20 cellular contexts compared by ENCODE assay signal in the genomic region with DNA sequence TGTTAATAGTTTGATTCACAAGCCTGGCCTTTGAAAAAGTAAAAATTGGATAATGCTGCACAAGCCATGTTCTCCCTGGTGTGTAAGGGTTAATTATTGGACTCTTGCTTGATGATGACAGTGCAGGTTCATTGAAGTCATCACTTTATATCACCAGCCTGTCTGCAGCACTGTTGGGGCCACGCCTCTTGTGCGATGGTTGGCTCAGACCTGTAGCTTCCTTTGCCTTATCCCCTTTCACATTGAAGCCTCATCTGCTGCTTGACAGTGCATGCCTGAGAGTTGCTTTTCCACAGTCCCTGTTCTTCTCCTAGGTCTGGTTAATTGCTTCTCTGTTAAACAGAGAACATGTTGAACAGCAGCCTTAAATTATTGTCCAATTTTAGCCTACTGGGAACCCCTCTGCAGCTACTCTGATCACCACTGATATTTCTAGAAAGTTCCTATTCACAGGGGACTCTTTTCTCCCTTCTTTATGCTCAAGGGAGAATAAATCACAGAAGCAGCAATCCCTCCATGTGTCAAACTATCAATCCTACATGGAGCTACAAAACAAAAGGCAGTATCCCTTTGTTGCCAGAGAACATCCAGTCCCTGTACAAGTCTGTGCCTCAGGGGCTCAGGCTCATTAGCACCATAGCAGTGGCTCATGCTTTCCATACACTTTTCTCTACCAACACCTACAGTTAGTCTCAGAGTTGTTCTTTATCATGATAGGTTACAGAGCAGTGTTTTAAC.
DNase-seq lines count a peak whose midpoint lies in the region; ATAC-seq, FAIRE-seq and TF ChIP-seq lines count a peak whose summit lies in the region.
"Had no signal": no experiment of that assay in that cellular context is flagged by ENCODE, and none has a peak within 500 bp of the region (broad histone marks: within the 10 kb centered on the region; RNA-seq: fewer than 3 reads in every experiment).

No MANE protein-coding gene starts in this region.

- peaks cover 3% of the 10 kb centered on the region for H3K9me3 Mint-ChIP-seq in activated naive CD8-positive, alpha-beta T cell treated with anti-CD3 and anti-CD28 coated beads, Interleukin-2, amount 50 U/mL, for 24 hours
- H3K9me3 Mint-ChIP-seq in activated naive CD8-positive, alpha-beta T cell treated with anti-CD3 and anti-CD28 coated beads for 36 hours = peaks cover 2% of the 10 kb centered on the region
- peaks cover 59% of the 10 kb centered on the region for H3K9me3 Mint-ChIP-seq in WTC11

- H3K36me3 Mint-ChIP-seq in activated naive CD8-positive, alpha-beta T cell treated with anti-CD3 and anti-CD28 coated beads, Interleukin-2, amount 50 U/mL, for 24 hours (ENCODE audit: low read depth) = no peaks in the 10 kb centered on the region
- H3K36me3 Mint-ChIP-seq in activated naive CD8-positive, alpha-beta T cell treated with anti-CD3 and anti-CD28 coated beads for 36 hours = no peaks in the 10 kb centered on the region
- H3K36me3 Mint-ChIP-seq in WTC11 = peaks cover 40% of the 10 kb centered on the region

- POLR2A ChIA-PET in WTC11 (lab: Charles Lee) = interaction anchor here (1.3 kb wide), 1 partner anchor 11 kb away, joined by 6 read pairs; no protein-coding TSS in a partner anchor

- TF ChIP-seq CTCF in WTC11 (IDR thresholded peaks at IDR 0.05) = no peak

- peaks cover 9% of the 10 kb centered on the region for H3K4me1 Mint-ChIP-seq in activated naive CD8-positive, alpha-beta T cell treated with anti-CD3 and anti-CD28 coated beads, Interleukin-2, amount 50 U/mL, for 24 hours
- H3K4me1 Mint-ChIP-seq in activated naive CD8-positive, alpha-beta T cell treated with anti-CD3 and anti-CD28 coated beads for 36 hours = no peaks in the 10 kb centered on the region
- H3K4me1 Mint-ChIP-seq in WTC11 = peaks cover 36% of the 10 kb centered on the region

- FAIRE-seq in urothelium cell line (lab: Jason Lieb, UNC) = peak; percentile 92
- FAIRE-seq: A204.1, K562 had no signal

- CTCF ChIA-PET in WTC11 (lab: Charles Lee) = interaction anchor here (0.9 kb wide), 1 partner anchor 38 kb away, joined by 4 read pairs; no protein-coding TSS in a partner anchor

- no peak for DNase-seq in activated naive CD8-positive, alpha-beta T cell treated with anti-CD3 and anti-CD28 coated beads, Interleukin-2, amount 50 U/mL, for 24 hours
- no peak for DNase-seq in activated naive CD8-positive, alpha-beta T cell treated with anti-CD3 and anti-CD28 coated beads for 36 hours
- DNase-seq in WTC11 (ENCODE audit: low spot score) (no peak), left kidney (ENCODE audit: low read depth, low spot score) (peak; percentile 37), urothelium cell line (ENCODE audit: low spot score) (peak; percentile 42)
- DNase-seq: BE2C; Caco-2; CD4-positive, alpha-beta T cell; GDM1; NCI-H1105; NCI-H2081; NCI-H2171 treated with DMSO at 0.1 percent for 48 hours; NCI-H446 treated with DMSO at 0.1 percent for 48 hours; NCI-H69; OCI-M1; SHP77 had no signal

- peaks cover 7% of the 10 kb centered on the region for H3K27me3 Mint-ChIP-seq in activated naive CD8-positive, alpha-beta T cell treated with anti-CD3 and anti-CD28 coated beads, Interleukin-2, amount 50 U/mL, for 24 hours
- H3K27me3 Mint-ChIP-seq in activated naive CD8-positive, alpha-beta T cell treated with anti-CD3 and anti-CD28 coated beads for 36 hours = peaks cover 7% of the 10 kb centered on the region
- H3K27me3 Mint-ChIP-seq in WTC11 (ENCODE audit: low read depth) = no peaks in the 10 kb centered on the region; the same call in 1 of the 2 replicates
- H3K27me3 Mint-ChIP-seq: CD4-positive, alpha-beta T cell had no signal

- no peak overlapping the region for H3K4me3 Mint-ChIP-seq in activated naive CD8-positive, alpha-beta T cell treated with anti-CD3 and anti-CD28 coated beads, Interleukin-2, amount 50 U/mL, for 24 hours
- H3K4me3 Mint-ChIP-seq in activated naive CD8-positive, alpha-beta T cell treated with anti-CD3 and anti-CD28 coated beads for 36 hours = no peak overlapping the region
- H3K4me3 Mint-ChIP-seq in WTC11 = no peak overlapping the region
- H3K4me3 Mint-ChIP-seq: CD4-positive, alpha-beta T cell had no signal

- no peak overlapping the region for H3K27ac Mint-ChIP-seq in activated naive CD8-positive, alpha-beta T cell treated with anti-CD3 and anti-CD28 coated beads, Interleukin-2, amount 50 U/mL, for 24 hours
- H3K27ac Mint-ChIP-seq in activated naive CD8-positive, alpha-beta T cell treated with anti-CD3 and anti-CD28 coated beads for 36 hours = no peak overlapping the region
- H3K27ac Mint-ChIP-seq in WTC11 = no peak overlapping the region; the same call in 1 of the 2 replicates
- H3K27ac Mint-ChIP-seq: CD4-positive, alpha-beta T cell had no signal

- peak; percentile 30 for ATAC-seq in activated naive CD8-positive, alpha-beta T cell treated with anti-CD3 and anti-CD28 coated beads, Interleukin-2, amount 50 U/mL, for 24 hours
- peak; percentile 39 for ATAC-seq in WTC11
- no peak for ATAC-seq in GM19035 (IDR thresholded peaks at IDR 0.05; ENCODE audit: unreplicated experiment)
- ATAC-seq in GM18861 (IDR thresholded peaks at IDR 0.05; ENCODE audit: unreplicated experiment) = no peak
- ATAC-seq: K562 had no signal

TF ChIP-seq in WTC11, 78 proteins besides CTCF, POLR2A, EP300 and RAD21:
- TF ChIP-seq ZNF671 (CRISPR knock-in tag; IDR thresholded peaks at IDR 0.05) (no peak), ETV6 (CRISPR knock-in tag; IDR thresholded peaks at IDR 0.05) (no peak), SMAD3 (CRISPR knock-in tag; IDR thresholded peaks at IDR 0.05; ENCODE audit: borderline replicate concordance) (no peak), EMX1 (CRISPR knock-in tag; IDR thresholded peaks at IDR 0.05) (no peak), JAZF1 (CRISPR knock-in tag; IDR thresholded peaks at IDR 0.05) (no peak), RELA (CRISPR knock-in tag; IDR thresholded peaks at IDR 0.05; ENCODE audit: borderline replicate concordance) (no peak), TP53 (CRISPR knock-in tag; IDR thresholded peaks at IDR 0.05) (no peak), ESRRA (CRISPR knock-in tag; IDR thresholded peaks at IDR 0.05; ENCODE audit: borderline replicate concordance) (no peak), GRHL2 (CRISPR knock-in tag; IDR thresholded peaks at IDR 0.05; ENCODE audit: insufficient replicate concordance, severe bottlenecking) (no peak), ELF4 (CRISPR knock-in tag; IDR thresholded peaks at IDR 0.05; ENCODE audit: low read depth) (no peak)
- TF ChIP-seq, protein P1, sequence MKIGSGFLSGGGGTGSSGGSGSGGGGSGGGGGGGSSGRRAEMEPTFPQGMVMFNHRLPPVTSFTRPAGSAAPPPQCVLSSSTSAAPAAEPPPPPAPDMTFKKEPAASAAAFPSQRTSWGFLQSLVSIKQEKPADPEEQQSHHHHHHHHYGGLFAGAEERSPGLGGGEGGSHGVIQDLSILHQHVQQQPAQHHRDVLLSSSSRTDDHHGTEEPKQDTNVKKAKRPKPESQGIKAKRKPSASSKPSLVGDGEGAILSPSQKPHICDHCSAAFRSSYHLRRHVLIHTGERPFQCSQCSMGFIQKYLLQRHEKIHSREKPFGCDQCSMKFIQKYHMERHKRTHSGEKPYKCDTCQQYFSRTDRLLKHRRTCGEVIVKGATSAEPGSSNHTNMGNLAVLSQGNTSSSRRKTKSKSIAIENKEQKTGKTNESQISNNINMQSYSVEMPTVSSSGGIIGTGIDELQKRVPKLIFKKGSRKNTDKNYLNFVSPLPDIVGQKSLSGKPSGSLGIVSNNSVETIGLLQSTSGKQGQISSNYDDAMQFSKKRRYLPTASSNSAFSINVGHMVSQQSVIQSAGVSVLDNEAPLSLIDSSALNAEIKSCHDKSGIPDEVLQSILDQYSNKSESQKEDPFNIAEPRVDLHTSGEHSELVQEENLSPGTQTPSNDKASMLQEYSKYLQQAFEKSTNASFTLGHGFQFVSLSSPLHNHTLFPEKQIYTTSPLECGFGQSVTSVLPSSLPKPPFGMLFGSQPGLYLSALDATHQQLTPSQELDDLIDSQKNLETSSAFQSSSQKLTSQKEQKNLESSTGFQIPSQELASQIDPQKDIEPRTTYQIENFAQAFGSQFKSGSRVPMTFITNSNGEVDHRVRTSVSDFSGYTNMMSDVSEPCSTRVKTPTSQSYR (CRISPR knock-in tag; IDR thresholded peaks at IDR 0.05) = no peak
- TF ChIP-seq, protein P2, sequence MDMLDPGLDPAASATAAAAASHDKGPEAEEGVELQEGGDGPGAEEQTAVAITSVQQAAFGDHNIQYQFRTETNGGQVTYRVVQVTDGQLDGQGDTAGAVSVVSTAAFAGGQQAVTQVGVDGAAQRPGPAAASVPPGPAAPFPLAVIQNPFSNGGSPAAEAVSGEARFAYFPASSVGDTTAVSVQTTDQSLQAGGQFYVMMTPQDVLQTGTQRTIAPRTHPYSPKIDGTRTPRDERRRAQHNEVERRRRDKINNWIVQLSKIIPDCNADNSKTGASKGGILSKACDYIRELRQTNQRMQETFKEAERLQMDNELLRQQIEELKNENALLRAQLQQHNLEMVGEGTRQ (CRISPR knock-in tag; IDR thresholded peaks at IDR 0.05) = no peak
- TF ChIP-seq, protein P3, sequence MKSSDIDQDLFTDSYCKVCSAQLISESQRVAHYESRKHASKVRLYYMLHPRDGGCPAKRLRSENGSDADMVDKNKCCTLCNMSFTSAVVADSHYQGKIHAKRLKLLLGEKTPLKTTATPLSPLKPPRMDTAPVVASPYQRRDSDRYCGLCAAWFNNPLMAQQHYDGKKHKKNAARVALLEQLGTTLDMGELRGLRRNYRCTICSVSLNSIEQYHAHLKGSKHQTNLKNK (CRISPR knock-in tag; IDR thresholded peaks at IDR 0.05) = no peak

Comparison
In these comparisons a context has a peak if more than half of its experiments do, and no peak if none do; other contexts are left out.
1. ATAC-seq: peak in activated naive CD8-positive, alpha-beta T cell treated with anti-CD3 and anti-CD28 coated beads, Interleukin-2, amount 50 U/mL, for 24 hours (single experiment) and WTC11 (single experiment); none in GM19035 (single experiment) and GM18861 (single experiment).
2. DNase-seq: peak in left kidney (single experiment) and urothelium cell line (single experiment); none in activated naive CD8-positive, alpha-beta T cell treated with anti-CD3 and anti-CD28 coated beads, Interleukin-2, amount 50 U/mL, for 24 hours (single experiment), activated naive CD8-positive, alpha-beta T cell treated with anti-CD3 and anti-CD28 coated beads for 36 hours (single experiment) and WTC11 (single experiment).